18 cellular contexts compared by ENCODE assay signal in genomic region chr2:39018633-39019032, GRCh38.
"Had no signal": no experiment of that assay in that cellular context is flagged by ENCODE, and none has a peak within 500 bp of the region (broad histone marks: within the 10 kb centered on the region; RNA-seq: fewer than 3 reads in every experiment).

No MANE protein-coding gene starts in this region.

- H3K27ac Mint-ChIP-seq: activated CD8-positive, alpha-beta memory T cell treated with anti-CD3 and anti-CD28 coated beads, Interleukin-2, amount 10 ng/mL, durations not matched to agents 7 days and 5 days; activated naive CD8-positive, alpha-beta T cell treated with anti-CD3 and anti-CD28 coated beads, Interleukin-2, amount 10 ng/mL, durations not matched to agents 7 days and 5 days had no signal

- ATAC-seq: activated CD4-positive, CD25-positive, alpha-beta regulatory T cell treated with anti-CD3 and anti-CD28 coated beads, Interleukin-2, amount 50 U/mL, for 24 hours; activated CD8-positive, alpha-beta memory T cell treated with anti-CD3 and anti-CD28 coated beads, Interleukin-2, amount 10 ng/mL, durations not matched to agents 7 days and 5 days; lower lobe of right lung had no signal

- H3K4me1 ChIP-seq: colonic mucosa had no signal

- H3K27me3 ChIP-seq: ascending aorta, colonic mucosa, transverse colon had no signal

- H3K4me3 ChIP-seq: ascending aorta, colonic mucosa, lower lobe of right lung, transverse colon had no signal

- H3K27ac ChIP-seq: colonic mucosa, lower lobe of right lung had no signal

- H3K4me3 Mint-ChIP-seq: activated CD8-positive, alpha-beta memory T cell treated with anti-CD3 and anti-CD28 coated beads, Interleukin-2, amount 10 ng/mL, durations not matched to agents 7 days and 5 days; activated naive CD8-positive, alpha-beta T cell treated with anti-CD3 and anti-CD28 coated beads, Interleukin-2, amount 10 ng/mL, durations not matched to agents 7 days and 5 days; naive B cell had no signal

- H3K9me3 ChIP-seq: ascending aorta, colonic mucosa, lower lobe of right lung, transverse colon had no signal

- H3K4me1 Mint-ChIP-seq: naive B cell had no signal

- H3K9me3 Mint-ChIP-seq: activated naive CD8-positive, alpha-beta T cell treated with anti-CD3 and anti-CD28 coated beads, Interleukin-2, amount 10 ng/mL, durations not matched to agents 7 days and 5 days; naive B cell had no signal

- H3K27me3 Mint-ChIP-seq: activated CD8-positive, alpha-beta memory T cell treated with anti-CD3 and anti-CD28 coated beads, Interleukin-2, amount 10 ng/mL, durations not matched to agents 7 days and 5 days; activated naive CD8-positive, alpha-beta T cell treated with anti-CD3 and anti-CD28 coated beads, Interleukin-2, amount 10 ng/mL, durations not matched to agents 7 days and 5 days; naive B cell had no signal

- DNase-seq: activated CD4-positive, alpha-beta T cell treated with anti-CD3 and anti-CD28 coated beads, Interleukin-2, amount 50 U/mL, for 4 hours; activated CD8-positive, alpha-beta memory T cell treated with anti-CD3 and anti-CD28 coated beads, Interleukin-2, amount 10 ng/mL, durations not matched to agents 7 days and 5 days; activated gamma-delta T cell treated with Interleukin-2 at 50 U/mL for 16 hours; activated naive CD8-positive, alpha-beta T cell treated with anti-CD3 and anti-CD28 coated beads, Interleukin-2, amount 10 ng/mL, durations not matched to agents 7 days and 5 days; activated T-cell treated with anti-CD3 and anti-CD28 coated beads, Interleukin-2, amount 50 U/mL, for 48 hours; colonic mucosa; effector memory CD4-positive, alpha-beta T cell; erythroblast; glutamatergic neuron; lower lobe of right lung; midbrain; naive B cell; retina; SIG-M5; small intestine; transverse colon had no signal
